ENCODE assay signal across 9 cellular contexts in genomic region chr15:89105147-89105546, GRCh38. TPM values are rescaled to one million over a fixed set of nuclear protein-coding genes. Genes with fewer than 3 reads are reported as not detected.
DNase-seq lines count a peak whose midpoint lies in the region; ATAC-seq, FAIRE-seq and TF ChIP-seq lines count a peak whose summit lies in the region.
"Had no signal": no experiment of that assay in that cellular context is flagged by ENCODE, and none has a peak within 500 bp of the region (broad histone marks: within the 10 kb centered on the region; RNA-seq: fewer than 3 reads in every experiment).

No MANE protein-coding gene starts in this region.

- H3K4me3 Mint-ChIP-seq in activated T-helper 17 cell treated with anti-CD3 and anti-CD28 coated beads, Interleukin-2, amount 50 U/mL, for 72 hours = no peak overlapping the region

- H3K36me3 ChIP-seq in neutrophil = peaks cover 42% of the 10 kb centered on the region

- H3K27ac ChIP-seq in neutrophil = peak overlapping the region; percentile 61
- H3K27ac ChIP-seq: HL-60 had no signal

- H3K4me3 ChIP-seq in fibroblast of mammary gland (ENCODE audit: control insufficient read depth, low read depth, low read length) (no peak overlapping the region), neutrophil (ENCODE audit: low read depth in 1 of 2, low read length in 1 of 2) (no peak overlapping the region)

- H3K4me1 Mint-ChIP-seq in activated T-helper 17 cell treated with anti-CD3 and anti-CD28 coated beads, Interleukin-2, amount 50 U/mL, for 72 hours = peaks cover 14% of the 10 kb centered on the region

- TF ChIP-seq CTCF in fibroblast of mammary gland (conservative IDR thresholded peaks at IDR 0.05; ENCODE audit: control insufficient read depth, insufficient read depth, low read depth, low read length) = no peak
- TF ChIP-seq CTCF in neutrophil (IDR thresholded peaks at IDR 0.05) = no peak

- no peaks in the 10 kb centered on the region for H3K9me3 Mint-ChIP-seq in activated T-helper 17 cell treated with anti-CD3 and anti-CD28 coated beads, Interleukin-2, amount 50 U/mL, for 72 hours

- H3K27me3 ChIP-seq in neutrophil = no peaks in the 10 kb centered on the region

- peaks cover 34 to 62% of the 10 kb centered on the region in 2 experiments for H3K4me1 ChIP-seq in neutrophil (ENCODE audit: control insufficient read depth in 1 of 2, insufficient read depth in 1 of 2, low read depth in 1 of 2, low read length in 1 of 2)

- no peaks in the 10 kb centered on the region for H3K27me3 Mint-ChIP-seq in activated T-helper 17 cell treated with anti-CD3 and anti-CD28 coated beads, Interleukin-2, amount 50 U/mL, for 72 hours

- DNase-seq in AG08395 (ENCODE audit: low spot score) (peak; percentile 79), RCC 7860 (ENCODE audit: low spot score) (peak; percentile 83), fibroblast of mammary gland (ENCODE audit: low read depth) (peak; percentile 96)
- no peak for DNase-seq in stimulated activated naive CD4-positive, alpha-beta T cell treated with Interleukin-2 at 50 U/mL for 16 hours (lab: John Stamatoyannopoulos, UW)

- no peaks in the 10 kb centered on the region for H3K9me3 ChIP-seq in neutrophil

- H3K27ac Mint-ChIP-seq in activated T-helper 17 cell treated with anti-CD3 and anti-CD28 coated beads, Interleukin-2, amount 50 U/mL, for 72 hours = no peak overlapping the region

- FAIRE-seq in RCC 7860 (lab: Jason Lieb, UNC) = peak; percentile 94

- peaks cover 24% of the 10 kb centered on the region for H3K36me3 Mint-ChIP-seq in activated T-helper 17 cell treated with anti-CD3 and anti-CD28 coated beads, Interleukin-2, amount 50 U/mL, for 72 hours (ENCODE audit: low read depth)

- no peak for ATAC-seq in activated T-helper 17 cell treated with anti-CD3 and anti-CD28 coated beads, Interleukin-2, amount 50 U/mL, for 72 hours (replicated peaks)
- ATAC-seq in HG03139 (IDR thresholded peaks at IDR 0.05; ENCODE audit: unreplicated experiment) (no peak), HG03196 (IDR thresholded peaks at IDR 0.05; ENCODE audit: unreplicated experiment) (no peak)

RNA-seq across cellular contexts. Expression of gene ABHD2, which starts 16.9 kb away (rescaled TPM):
- total RNA-seq in activated T-helper 17 cell treated with anti-CD3 and anti-CD28 coated beads, Interleukin-2, amount 50 U/mL, for 72 hours = 10 to 100 TPM; 40.1 to 47.7 TPM
